28 cellular contexts compared by ENCODE assay signal in the genomic region with DNA sequence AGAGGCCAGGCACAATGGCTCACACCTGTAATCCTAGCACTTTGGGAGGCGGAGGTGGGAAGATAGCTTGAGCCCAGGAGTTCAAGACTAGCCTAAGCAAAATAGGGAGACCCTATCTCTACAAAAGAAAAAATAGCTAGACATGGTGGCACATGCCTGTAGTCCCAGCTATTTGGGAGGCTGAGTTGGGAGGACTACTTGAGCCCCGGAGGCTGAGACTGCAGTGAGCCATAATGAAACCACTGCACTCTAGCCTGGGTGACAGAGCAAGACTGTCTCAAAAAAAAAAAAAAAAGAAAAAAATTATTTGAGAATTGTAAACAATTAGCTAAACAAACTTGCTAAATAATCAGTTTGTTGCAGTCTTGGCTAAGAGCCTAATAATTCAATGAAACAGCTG. TPM values are rescaled to one million over a fixed set of nuclear protein-coding genes. Genes with fewer than 3 reads are reported as not detected.
"Had no signal": no experiment of that assay in that cellular context is flagged by ENCODE, and none has a peak within 500 bp of the region (broad histone marks: within the 10 kb centered on the region; RNA-seq: fewer than 3 reads in every experiment).

No MANE protein-coding gene starts in this region.

- ATAC-seq: heart right ventricle; left colon; left ventricle myocardium superior; lower lobe of right lung; natural killer cell; psoas muscle; right cardiac atrium; stimulated activated memory B cell treated with anti-CD40 and anti-IgM and Interleukin-4, amounts not matched to agents 10 μg/mL and 1 μg/mL and 100 μg/mL, for 72 hours; stimulated activated naive CD8-positive, alpha-beta T cell treated with anti-CD3 and anti-CD28 coated beads, Interleukin-15, Interleukin-2, amounts not matched to agents 100 U/mL and 50 U/mL, for 24 hours had no signal

- H3K27ac Mint-ChIP-seq: immature natural killer cell; natural killer cell; stimulated activated memory B cell treated with anti-CD40 and anti-IgM and Interleukin-4, amounts not matched to agents 10 μg/mL and 1 μg/mL and 100 μg/mL, for 72 hours; type B pancreatic cell had no signal

- H3K27ac ChIP-seq: heart right ventricle, lower lobe of right lung, ovary, psoas muscle, skin epidermis, testis had no signal

- H3K9me3 Mint-ChIP-seq: immature natural killer cell; natural killer cell; stimulated activated memory B cell treated with anti-CD40 and anti-IgM and Interleukin-4, amounts not matched to agents 10 μg/mL and 1 μg/mL and 100 μg/mL, for 72 hours; type B pancreatic cell had no signal

- H3K36me3 Mint-ChIP-seq: natural killer cell had no signal

- H3K27me3 ChIP-seq: dorsolateral prefrontal cortex, heart right ventricle, ovary, spleen, testis, tibial artery had no signal

- H3K4me1 ChIP-seq: lower lobe of right lung, psoas muscle, testis had no signal

- DNase-seq: dorsolateral prefrontal cortex; effector CD4-positive, alpha-beta T cell; foreskin melanocyte; glutamatergic neuron; heart right ventricle; hippocampal formation; immature natural killer cell; islet precursor cell; kidney glomerular epithelial cell; left colon; left ventricle myocardium superior; lower lobe of right lung; natural killer cell; occipital lobe; ovary; posterior cingulate gyrus; psoas muscle; right cardiac atrium; spleen; stimulated activated CD4-positive, alpha-beta T cell treated with anti-CD3 and anti-CD28 coated beads, Interleukin-4, amount 100 ng/mL, for 4 hours; stimulated activated naive CD8-positive, alpha-beta T cell treated with anti-CD3 and anti-CD28 coated beads, Interleukin-15, Interleukin-2, amounts not matched to agents 100 U/mL and 50 U/mL, for 24 hours; substantia nigra; testis; tibial artery had no signal

- H3K36me3 ChIP-seq: ovary, tibial artery had no signal

- H3K4me3 ChIP-seq: dorsolateral prefrontal cortex, heart right ventricle, lower lobe of right lung, ovary, psoas muscle, skin epidermis, spleen, testis, tibial artery had no signal

- FAIRE-seq: colon had no signal

- H3K9me3 ChIP-seq: heart right ventricle, lower lobe of right lung, ovary, psoas muscle, spleen, testis, tibial artery had no signal

RNA-seq across cellular contexts. Expression of a gene that starts 51.6 kb away (rescaled TPM):
- total RNA-seq: natural killer cell had no signal
